ENCODE assay signal across 17 cellular contexts in genomic region chr4:5874811-5875465, GRCh38. TPM values are rescaled to one million over a fixed set of nuclear protein-coding genes. Genes with fewer than 3 reads are reported as not detected.
DNase-seq lines count a peak whose midpoint lies in the region; ATAC-seq, FAIRE-seq and TF ChIP-seq lines count a peak whose summit lies in the region.
"Had no signal": no experiment of that assay in that cellular context is flagged by ENCODE, and none has a peak within 500 bp of the region (broad histone marks: within the 10 kb centered on the region; RNA-seq: fewer than 3 reads in every experiment).

No MANE protein-coding gene starts in this region.

- no peak overlapping the region for H2AFZ ChIP-seq in Karpas-422 (ENCODE audit: low read length)
- H2AFZ ChIP-seq: hepatocyte had no signal

- H3K36me3 ChIP-seq in Karpas-422 (ENCODE audit: insufficient read depth, low read length) (no peaks in the 10 kb centered on the region), bronchial epithelial cell (ENCODE audit: control insufficient read depth, insufficient read depth, low read length) (no peaks in the 10 kb centered on the region), esophagus muscularis mucosa (no peaks in the 10 kb centered on the region)
- H3K36me3 ChIP-seq: right atrium auricular region, SJSA1 had no signal

- DNase-seq in AG04450 (ENCODE audit: low read depth, low spot score) (peak; percentile 2), Karpas-422 (peak; percentile 36), bronchial epithelial cell (ENCODE audit: low read depth) (peak; percentile 7), iPS-NIHi11 (ENCODE audit: low spot score) (peak; percentile 50), esophagus muscularis mucosa (ENCODE audit: extremely low spot score) (no peak)
- no peak for DNase-seq in activated effector memory CD4-positive, alpha-beta T cell treated with anti-CD3 and anti-CD28 coated beads, Interleukin-2, amount 50 U/mL, for 16 hours
- no peak for DNase-seq in activated T-cell treated with anti-CD3 and anti-CD28 coated beads, Interleukin-2, amount 50 U/mL, for 1 hour
- DNase-seq: cortex of kidney, KG1, midbrain, NCI-H524 had no signal

- H3K79me2 ChIP-seq in Karpas-422 (ENCODE audit: low read length), result no peaks in the 10 kb centered on the region
- H3K79me2 ChIP-seq: hepatocyte had no signal

- CTCF ChIA-PET in AG04450 (lab: Charles Lee), result no interaction called here

- no peak overlapping the region for H3K4me2 ChIP-seq in Karpas-422 (ENCODE audit: low read depth, low read length, poor library complexity, severe bottlenecking)
- H3K4me2 ChIP-seq: hepatocyte had no signal

- 16% methylated on average over 6 of the region's 6 CpGs for WGBS in esophagus muscularis mucosa

- H4K20me1 ChIP-seq in Karpas-422 (ENCODE audit: insufficient read depth, low read depth, low read length), result no peaks in the 10 kb centered on the region

- H3K4me3 ChIP-seq in AG04450 (ENCODE audit: low read depth, low read length) (no peak overlapping the region), Karpas-422 (ENCODE audit: low read length) (no peak overlapping the region), bronchial epithelial cell (ENCODE audit: low read depth, low read length) (no peak overlapping the region), esophagus muscularis mucosa (no peak overlapping the region)
- H3K4me3 ChIP-seq: BLaER1, hepatocyte, right atrium auricular region, SJSA1 had no signal

- H3K9ac ChIP-seq in Karpas-422 (ENCODE audit: low read length), result no peak overlapping the region
- H3K9ac ChIP-seq: BLaER1 had no signal

- peaks cover 6% of the 10 kb centered on the region for H3K27me3 ChIP-seq in AG04450 (ENCODE audit: control insufficient read depth, insufficient read depth, low read length)
- no peaks in the 10 kb centered on the region; the same call in 1 of the 2 replicates for H3K27me3 ChIP-seq in Karpas-422 (ENCODE audit: low read length)
- no peaks in the 10 kb centered on the region for H3K27me3 ChIP-seq in bronchial epithelial cell (ENCODE audit: control insufficient read depth, insufficient read depth, low read length)
- H3K27me3 ChIP-seq in esophagus muscularis mucosa, result peaks cover 0 to 54% (median 0%) of the 10 kb centered on the region in 4 donors
- H3K27me3 ChIP-seq: BLaER1, hepatocyte, right atrium auricular region, SJSA1 had no signal

- H3K4me1 ChIP-seq in Karpas-422 (ENCODE audit: low read length) (peaks cover 26% of the 10 kb centered on the region), esophagus muscularis mucosa (peaks cover 0 to 5% (median 0%) of the 10 kb centered on the region in 4 donors)
- H3K4me1 ChIP-seq: right atrium auricular region, SJSA1 had no signal

- TF ChIP-seq EP300 in esophagus muscularis mucosa (IDR thresholded peaks at IDR 0.05), result no peak

- H3K9me3 ChIP-seq in AG04450 (ENCODE audit: control insufficient read depth, insufficient read depth, low read length), result no peaks in the 10 kb centered on the region
- H3K9me3 ChIP-seq in Karpas-422 (ENCODE audit: low read length), result peaks cover 4% of the 10 kb centered on the region
- H3K9me3 ChIP-seq in esophagus muscularis mucosa, result no peaks in the 10 kb centered on the region
- H3K9me3 ChIP-seq: right atrium auricular region, SJSA1 had no signal

- no peak for TF ChIP-seq POLR2A in esophagus muscularis mucosa (IDR thresholded peaks at IDR 0.05; ENCODE audit: low read depth)

- POLR2A ChIA-PET in AG04450 (lab: Yijun Ruan, JAX), result no interaction called here

- no peak for FAIRE-seq in bronchial epithelial cell (lab: Jason Lieb, UNC)

- H3K27ac ChIP-seq in AG04450 (ENCODE audit: low read depth, low read length), result no peak overlapping the region
- H3K27ac ChIP-seq in Karpas-422 (ENCODE audit: low read length), result no peak overlapping the region
- H3K27ac ChIP-seq in esophagus muscularis mucosa (replicated peaks in 1 of 4), result no peak overlapping the region
- H3K27ac ChIP-seq: BLaER1, hepatocyte, right atrium auricular region, SJSA1 had no signal

- ATAC-seq in GM18498 (IDR thresholded peaks at IDR 0.05; ENCODE audit: unreplicated experiment), result no peak
- ATAC-seq: activated T-helper 17 cell treated with anti-CD3 and anti-CD28 coated beads, Interleukin-2, amount 50 U/mL, for 72 hours had no signal

- H3K9me2 ChIP-seq in Karpas-422 (replicated peaks; ENCODE audit: insufficient read depth, low read length), result no peaks in the 10 kb centered on the region

- TF ChIP-seq CTCF in AG04450 (IDR thresholded peaks at IDR 0.05; ENCODE audit: low read depth, low read length) (no peak), bronchial epithelial cell (IDR thresholded peaks at IDR 0.05; ENCODE audit: insufficient read depth, low read length, severe bottlenecking) (no peak), esophagus muscularis mucosa (IDR thresholded peaks at IDR 0.05) (no peak)

- intact Hi-C loops in esophagus muscularis mucosa (cut with DNase I), result no loop called here

RNA-seq across cellular contexts. Expression of gene CRMP1, which starts 17.9 kb away (rescaled TPM):
- 5.6 and 6.2 TPM in 2 replicates for polyA plus RNA-seq in AG04450 (2011; rRNA removed)
- 5.2 and 6.9 TPM in 2 replicates for polyA minus RNA-seq in AG04450 (2011; rRNA and poly(A)+ RNA removed)
- 0.40 and 0.48 TPM in 2 replicates for total RNA-seq in Karpas-422 (2014; rRNA removed; shearing (Covaris generic); ENCODE audit: low replicate concordance)
- total RNA-seq in bronchial epithelial cell, result 0.13 TPM in 1 of 2 replicates, not detected in the other
- total RNA-seq in esophagus muscularis mucosa, result 1 to 10 TPM; 1.2 to 4.0 (median 2.3) TPM
- total RNA-seq: activated T-helper 17 cell treated with anti-CD3 and anti-CD28 coated beads, Interleukin-2, amount 50 U/mL, for 72 hours; SJSA1 had no signal

Comparison
In these comparisons a context has a peak if more than half of its experiments do, and no peak if none do; other contexts are left out.
1. DNase-seq: peak in AG04450 (single experiment), Karpas-422 (single experiment), bronchial epithelial cell (single experiment) and iPS-NIHi11 (single experiment); none in activated effector memory CD4-positive, alpha-beta T cell treated with anti-CD3 and anti-CD28 coated beads, Interleukin-2, amount 50 U/mL, for 16 hours (single experiment), esophagus muscularis mucosa (single experiment) and activated T-cell treated with anti-CD3 and anti-CD28 coated beads, Interleukin-2, amount 50 U/mL, for 1 hour (single experiment).